9 cellular contexts compared by ENCODE assay signal in genomic region chr11:35141034-35141433, GRCh38. TPM values are rescaled to one million over a fixed set of nuclear protein-coding genes. Genes with fewer than 3 reads are reported as not detected.
DNase-seq lines count a peak whose midpoint lies in the region; ATAC-seq, FAIRE-seq and TF ChIP-seq lines count a peak whose summit lies in the region.
"Had no signal": no experiment of that assay in that cellular context is flagged by ENCODE, and none has a peak within 500 bp of the region (broad histone marks: within the 10 kb centered on the region; RNA-seq: fewer than 3 reads in every experiment).

No MANE protein-coding gene starts in this region.

- ATAC-seq in activated T-helper 17 cell treated with anti-CD3 and anti-CD28 coated beads, Interleukin-2, amount 50 U/mL, for 72 hours (replicated peaks): no peak
- no peak for ATAC-seq in GM21529 (IDR thresholded peaks at IDR 0.05; ENCODE audit: unreplicated experiment)

- H2AFZ ChIP-seq in keratinocyte (ENCODE audit: control insufficient read depth, low read length): no peak overlapping the region

- H3K27ac ChIP-seq in keratinocyte (ENCODE audit: control insufficient read depth, insufficient read depth, low read length) (peak overlapping the region; percentile 95), thymus (ENCODE audit: low read depth) (peak overlapping the region; percentile 71)

- H3K36me3 ChIP-seq in keratinocyte (ENCODE audit: control insufficient read depth in 2 of 2, extremely low read depth in 1 of 2, insufficient read depth in 2 of 2, low read length in 2 of 2): peaks cover 7 to 21% of the 10 kb centered on the region in 2 experiments
- H3K36me3 ChIP-seq in thymus (ENCODE audit: control insufficient read depth, insufficient read depth): no peaks in the 10 kb centered on the region

- H3K27me3 ChIP-seq in keratinocyte (ENCODE audit: control insufficient read depth, extremely low read depth, insufficient read depth, low read length) (no peaks in the 10 kb centered on the region), thymus (ENCODE audit: control insufficient read depth, insufficient read depth) (no peaks in the 10 kb centered on the region)

- no peak for DNase-seq in activated T-cell treated with anti-CD3 and anti-CD28 coated beads, Interleukin-2, amount 50 U/mL, for 24 hours
- no peak for DNase-seq in activated T-cell treated with anti-CD3 and anti-CD28 coated beads, Interleukin-2, amount 50 U/mL, for 1 hour
- no peak for DNase-seq in keratinocyte (ENCODE audit: low read depth, low spot score)
- DNase-seq in occipital lobe (lab: John Stamatoyannopoulos, UW): no peak
- no peak for DNase-seq in stimulated activated CD4-positive, alpha-beta T cell treated with anti-CD3 and anti-CD28 coated beads, Interleukin-15, amount 100 ng/mL, for 24 hours
- DNase-seq: foreskin melanocyte had no signal

- no peaks in the 10 kb centered on the region for H3K27me3 Mint-ChIP-seq in activated T-cell treated with anti-CD3 and anti-CD28 coated beads, Interleukin-2, amount 50 U/mL, for 24 hours
- H3K27me3 Mint-ChIP-seq in activated T-helper 17 cell treated with anti-CD3 and anti-CD28 coated beads, Interleukin-2, amount 50 U/mL, for 72 hours: no peaks in the 10 kb centered on the region

- H4K20me1 ChIP-seq in keratinocyte (ENCODE audit: control insufficient read depth, extremely low read depth, insufficient read depth, low read length): peaks cover 27% of the 10 kb centered on the region

- peak overlapping the region; percentile 93 for H3K27ac Mint-ChIP-seq in activated T-cell treated with anti-CD3 and anti-CD28 coated beads, Interleukin-2, amount 50 U/mL, for 24 hours
- peak overlapping the region; percentile 100 for H3K27ac Mint-ChIP-seq in activated T-helper 17 cell treated with anti-CD3 and anti-CD28 coated beads, Interleukin-2, amount 50 U/mL, for 72 hours

- H3K4me2 ChIP-seq in keratinocyte (ENCODE audit: control insufficient read depth, extremely low read depth, insufficient read depth, low read depth, low read length): peak overlapping the region; percentile 99

- TF ChIP-seq CTCF in keratinocyte (optimal IDR thresholded peaks at IDR 0.05 in 1 of 3, IDR thresholded peaks at IDR 0.05 in 1 of 3, conservative IDR thresholded peaks at IDR 0.05 in 1 of 3; ENCODE audit: extremely low read depth in 1 of 3, insufficient read depth in 2 of 3, low read length in 3 of 3): no peak

- WGBS in thymus: 78% methylated on average over 2 of the region's 2 CpGs

- H3K9me1 ChIP-seq in keratinocyte (ENCODE audit: control insufficient read depth, extremely low read depth, insufficient read depth, low read length): peaks cover 2% of the 10 kb centered on the region

- H3K4me1 Mint-ChIP-seq in activated T-cell treated with anti-CD3 and anti-CD28 coated beads, Interleukin-2, amount 50 U/mL, for 24 hours (ENCODE audit: low read depth): peaks cover 62% of the 10 kb centered on the region
- peaks cover 41% of the 10 kb centered on the region for H3K4me1 Mint-ChIP-seq in activated T-helper 17 cell treated with anti-CD3 and anti-CD28 coated beads, Interleukin-2, amount 50 U/mL, for 72 hours

- H3K9me3 ChIP-seq in keratinocyte (ENCODE audit: control insufficient read depth, low read depth, low read length): no peaks in the 10 kb centered on the region
- no peaks in the 10 kb centered on the region for H3K9me3 ChIP-seq in thymus (ENCODE audit: control insufficient read depth)

- peak overlapping the region; percentile 83 for H3K4me3 Mint-ChIP-seq in activated T-cell treated with anti-CD3 and anti-CD28 coated beads, Interleukin-2, amount 50 U/mL, for 24 hours
- H3K4me3 Mint-ChIP-seq in activated T-helper 17 cell treated with anti-CD3 and anti-CD28 coated beads, Interleukin-2, amount 50 U/mL, for 72 hours: peak overlapping the region; percentile 93

- no peak for FAIRE-seq in keratinocyte (lab: Jason Lieb, UNC)

- H3K4me3 ChIP-seq in keratinocyte (ENCODE audit: control insufficient read depth in 2 of 3, extremely low read depth in 1 of 3, insufficient read depth in 2 of 3, low read depth in 1 of 3, low read length in 3 of 3) (peak overlapping the region; percentile 77 to 98 (median 92)), thymus (ENCODE audit: low read length) (peak overlapping the region; percentile 57)

- H3K9ac ChIP-seq in keratinocyte (ENCODE audit: control insufficient read depth, extremely low read depth, insufficient read depth, low read length): peak overlapping the region; percentile 97

- H3K4me1 ChIP-seq in keratinocyte (ENCODE audit: control insufficient read depth, extremely low read depth, insufficient read depth, low read length) (peaks cover 53% of the 10 kb centered on the region), thymus (ENCODE audit: control insufficient read depth, insufficient read depth, low read length) (peaks cover 37% of the 10 kb centered on the region)

- H3K9me3 Mint-ChIP-seq in activated T-cell treated with anti-CD3 and anti-CD28 coated beads, Interleukin-2, amount 50 U/mL, for 24 hours: no peaks in the 10 kb centered on the region
- H3K9me3 Mint-ChIP-seq in activated T-helper 17 cell treated with anti-CD3 and anti-CD28 coated beads, Interleukin-2, amount 50 U/mL, for 72 hours: no peaks in the 10 kb centered on the region

- dilution Hi-C loops in keratinocyte (cut with MboI; ENCODE audit: extremely low pct_ligation_motif_present, low sequenced_read_pairs): no loop called here

- peaks cover 67% of the 10 kb centered on the region for H3K36me3 Mint-ChIP-seq in activated T-cell treated with anti-CD3 and anti-CD28 coated beads, Interleukin-2, amount 50 U/mL, for 24 hours (ENCODE audit: low read depth)
- peaks cover 80% of the 10 kb centered on the region for H3K36me3 Mint-ChIP-seq in activated T-helper 17 cell treated with anti-CD3 and anti-CD28 coated beads, Interleukin-2, amount 50 U/mL, for 72 hours (ENCODE audit: low read depth)

- peaks cover 78% of the 10 kb centered on the region for H3K79me2 ChIP-seq in keratinocyte (ENCODE audit: control insufficient read depth, insufficient read depth, low read length)

RNA-seq across cellular contexts. Expression of gene CD44, which starts 2.1 kb away (rescaled TPM):
- total RNA-seq in activated T-helper 17 cell treated with anti-CD3 and anti-CD28 coated beads, Interleukin-2, amount 50 U/mL, for 72 hours: 100 to 1,000 TPM; 408 to 664 TPM
- polyA plus RNA-seq in keratinocyte (1,621 to 2,271 TPM (median 2,038 TPM) in 3 replicates), thymus (78.7 TPM)
- polyA plus RNA-seq in keratinocyte (2011; ENCODE audit: low read depth): 1,899 TPM
- polyA plus RNA-seq in keratinocyte (2011; cell fraction: cytosol; rRNA removed): 704 and 1,157 TPM in 2 replicates
- polyA plus RNA-seq in keratinocyte (2011; cell fraction: nucleus; rRNA removed): 3,164 and 3,631 TPM in 2 replicates
- polyA plus RNA-seq in keratinocyte (2012; ENCODE audit: low replicate concordance): 637 and 1,345 TPM in 2 replicates
- polyA minus RNA-seq in keratinocyte: 1,693 to 2,971 TPM (median 2,836 TPM) in 3 replicates
- 1,343 TPM for polyA minus RNA-seq in keratinocyte (2011; cell fraction: cytosol; rRNA and poly(A)+ RNA removed)
- polyA minus RNA-seq in keratinocyte (2011; cell fraction: nucleus; rRNA and poly(A)+ RNA removed): 2,671 and 5,354 TPM in 2 replicates
- 6.2 TPM for total RNA-seq in occipital lobe

Comparison
In these comparisons a context has a peak if more than half of its experiments do, and no peak if none do; other contexts are left out.
1. RNA of gene CD44, which starts 2.1 kb away (total RNA-seq): 408 to 664 TPM in activated T-helper 17 cell treated with anti-CD3 and anti-CD28 coated beads, Interleukin-2, amount 50 U/mL, for 72 hours; 6.2 TPM in occipital lobe (single experiment); every median in the first group is over 10 times any median in the second.